ENCODE assay signal across 19 cellular contexts in genomic region chr2:113179446-113180045, GRCh38. TPM values are rescaled to one million over a fixed set of nuclear protein-coding genes. Genes with fewer than 3 reads are reported as not detected.
DNase-seq lines count a peak whose midpoint lies in the region; ATAC-seq, FAIRE-seq and TF ChIP-seq lines count a peak whose summit lies in the region.
"Had no signal": no experiment of that assay in that cellular context is flagged by ENCODE, and none has a peak within 500 bp of the region (broad histone marks: within the 10 kb centered on the region; RNA-seq: fewer than 3 reads in every experiment).

No MANE protein-coding gene starts in this region.

- 99% methylated on average over 8 of the region's 8 CpGs for WGBS in GM12878 (ENCODE audit: insufficient coverage, insufficient replicate concordance, low lambda C conversion rate, missing lambda C conversion rate)
- WGBS in spleen, 5 donors = 93 to 98% (median 93%) methylated on average over 8 of the region's 8 CpGs
- 91 to 93% (median 92%) methylated on average over 8 of the region's 8 CpGs for WGBS in psoas muscle, 3 donors

- H2AFZ ChIP-seq in OCI-LY1 (ENCODE audit: low read length) = no peak overlapping the region
- H2AFZ ChIP-seq in GM12878 (ENCODE audit: control insufficient read depth, low read depth, low read length) = no peak overlapping the region

- no peak overlapping the region for H3K9ac ChIP-seq in OCI-LY1 (ENCODE audit: low read length)
- H3K9ac ChIP-seq in GM12878 (ENCODE audit: control insufficient read depth, insufficient read depth, low read length) = no peak overlapping the region

- TF ChIP-seq EP300 in GM12878 (IDR thresholded peaks at IDR 0.05; ENCODE audit: borderline replicate concordance in 1 of 2, control insufficient read depth in 1 of 2, low read depth in 2 of 2, low read length in 2 of 2) = no peak

- H3K79me2 ChIP-seq in OCI-LY1 (ENCODE audit: insufficient read depth, low read length) = peaks cover 5% of the 10 kb centered on the region; the same call in 1 of the 2 replicates
- peaks cover 87% of the 10 kb centered on the region for H3K79me2 ChIP-seq in GM12878 (ENCODE audit: control insufficient read depth, insufficient read depth, low read length)

- no peak for TF ChIP-seq CTCF in OCI-LY1 (IDR thresholded peaks at IDR 0.05; ENCODE audit: low read length)
- TF ChIP-seq CTCF in GM12878 (IDR thresholded peaks at IDR 0.05 in 2 of 3, conservative IDR thresholded peaks at IDR 0.05 in 1 of 3; ENCODE audit: control insufficient read depth in 2 of 3, extremely low read depth in 1 of 3, insufficient read depth in 1 of 3, low read depth in 3 of 3, low read length in 3 of 3) = no peak
- TF ChIP-seq CTCF in spleen (IDR thresholded peaks at IDR 0.05 in 8 of 11, conservative IDR thresholded peaks at IDR 0.05 in 3 of 11) = no peak
- no peak for TF ChIP-seq CTCF in psoas muscle (IDR thresholded peaks at IDR 0.05)

- peaks cover 47% of the 10 kb centered on the region for H3K4me1 ChIP-seq in OCI-LY1 (ENCODE audit: insufficient read depth, low read length, severe bottlenecking)
- peaks cover 33% of the 10 kb centered on the region for H3K4me1 ChIP-seq in GM12878 (ENCODE audit: control insufficient read depth, insufficient read depth, low read length)
- H3K4me1 ChIP-seq in spleen = peaks cover 53 to 100% (median 92%) of the 10 kb centered on the region in 6 donors
- no peaks in the 10 kb centered on the region for H3K4me1 ChIP-seq in psoas muscle
- H3K4me1 ChIP-seq: foreskin keratinocyte had no signal

- H3K4me3 ChIP-seq in OCI-LY1 (ENCODE audit: low read depth, low read length, poor library complexity, severe bottlenecking) (no peak overlapping the region), GM12878 (no peak overlapping the region), spleen (no peak overlapping the region), psoas muscle (no peak overlapping the region)
- H3K4me3 ChIP-seq: body of pancreas had no signal

- H4K20me1 ChIP-seq in OCI-LY1 (ENCODE audit: insufficient read depth, low read length) = no peaks in the 10 kb centered on the region
- peaks cover 26% of the 10 kb centered on the region for H4K20me1 ChIP-seq in GM12878 (ENCODE audit: control insufficient read depth, insufficient read depth)

- intact Hi-C loops in GM12878 (cut with micrococcal nuclease; ENCODE audit: unreplicated experiment) = no loop called here
- intact Hi-C loops in spleen (cut with DNase I; ENCODE audit: low total_unique reads) = no loop called here
- intact Hi-C loops in psoas muscle (cut with DNase I) = no loop called here

- no TSS peak for BruUV-seq in GM12878 (replicated peaks; lab: Mats Ljungman, UMichigan)

- RAD21 ChIA-PET in GM12878 (lab: Charles Lee; ENCODE audit: unreplicated experiment) = interaction anchor here (1.1 to 1.6 kb wide), 3 partner anchors 41 to 97 kb away, joined by 3 to 11 read pairs (median 5); no protein-coding TSS in a partner anchor

- TF ChIP-seq POLR2A in GM12878 (IDR thresholded peaks at IDR 0.05; ENCODE audit: low read depth, low read length) (no peak), spleen (IDR thresholded peaks at IDR 0.05) (no peak)

- H3K36me3 ChIP-seq in OCI-LY1 (ENCODE audit: insufficient read depth, low read length) (peaks cover 49% of the 10 kb centered on the region; the same call in 1 of the 2 replicates), GM12878 (ENCODE audit: control insufficient read depth in 2 of 2, insufficient read depth in 2 of 2, low read length in 1 of 2) (peaks cover 17 to 25% of the 10 kb centered on the region in 2 experiments), spleen (peaks cover 0 to 55% (median 17%) of the 10 kb centered on the region in 6 donors), psoas muscle (ENCODE audit: insufficient read depth in 1 of 2, low read depth in 1 of 2) (no peaks in the 10 kb centered on the region)

- H3K27me3 ChIP-seq in OCI-LY1 (ENCODE audit: insufficient read depth, low read length) = no peaks in the 10 kb centered on the region
- no peaks in the 10 kb centered on the region for H3K27me3 ChIP-seq in GM12878 (replicated peaks in 1 of 2; ENCODE audit: control insufficient read depth in 2 of 2, insufficient read depth in 2 of 2, low read length in 1 of 2)
- no peaks in the 10 kb centered on the region for H3K27me3 ChIP-seq in spleen (replicated peaks in 1 of 7)
- H3K27me3 ChIP-seq in psoas muscle (ENCODE audit: insufficient read depth in 3 of 3, low read length in 2 of 3) = no peaks in the 10 kb centered on the region
- H3K27me3 ChIP-seq: body of pancreas, foreskin keratinocyte had no signal

- no peak overlapping the region for H3K27ac ChIP-seq in OCI-LY1 (ENCODE audit: low read depth, low read length, poor library complexity, severe bottlenecking)
- no peak overlapping the region; the same call in 1 of the 2 replicates for H3K27ac ChIP-seq in GM12878 (ENCODE audit: control insufficient read depth, insufficient read depth)
- peak overlapping the region in 3 of 8 donors; percentile 75 to 87 (median 86) for H3K27ac ChIP-seq in spleen
- H3K27ac ChIP-seq in psoas muscle = no peak overlapping the region
- H3K27ac ChIP-seq: body of pancreas, foreskin keratinocyte had no signal

- SMC1A ChIA-PET in GM12878 (lab: Charles Lee; ENCODE audit: uncharacterized antibody, unreplicated experiment) = interaction anchor here (1.0 to 1.7 kb wide), 3 partner anchors 14 to 42 kb away, joined by 3 to 11 read pairs (median 4); no protein-coding TSS in a partner anchor

- CTCF ChIA-PET in GM12878 (lab: Yijun Ruan, JAX) = interaction anchor here (1.3 to 13.8 kb wide), 4 partner anchors 7 to 42 kb away, joined by 3 to 195 read pairs (median 17); no protein-coding TSS in a partner anchor

- peak; percentile 13 for DNase-seq in activated T-cell treated with anti-CD3 and anti-CD28 coated beads, Interleukin-2, amount 50 U/mL, for 1 hour
- no peak for DNase-seq in activated T-cell treated with anti-CD3 and anti-CD28 coated beads, Interleukin-2, amount 50 U/mL, for 48 hours
- DNase-seq in GM12878 (ENCODE audit: low read depth, low spot score) = no peak
- DNase-seq in spleen = peak; percentile 34
- no peak for DNase-seq in psoas muscle
- DNase-seq in glomerular visceral epithelial cell (ENCODE audit: extremely low spot score) = no peak
- DNase-seq: body of pancreas, COR-L47, cortex of kidney, foreskin keratinocyte, left cardiac atrium, midbrain, NCI-H187, NCI-H446 treated with DMSO at 0.1 percent for 48 hours, nucleus accumbens, right cardiac atrium, Right ventricle myocardium superior had no signal

- in situ Hi-C loops in GM12878 (cut with MboI) = no loop called here

- no peaks in the 10 kb centered on the region for H3F3A ChIP-seq in OCI-LY1 (ENCODE audit: insufficient read depth, low read length)

- FAIRE-seq in GM12878 (lab: Jason Lieb, UNC) = no peak

- no peaks in the 10 kb centered on the region for H3K9me2 ChIP-seq in OCI-LY1 (ENCODE audit: low read depth, low read length)

- no peaks in the 10 kb centered on the region for H3K9me3 ChIP-seq in OCI-LY1 (ENCODE audit: low read length)
- no peaks in the 10 kb centered on the region for H3K9me3 ChIP-seq in GM12878 (replicated peaks; ENCODE audit: control insufficient read depth, insufficient read depth, low read length)
- H3K9me3 ChIP-seq in spleen = no peaks in the 10 kb centered on the region
- H3K9me3 ChIP-seq in psoas muscle = no peaks in the 10 kb centered on the region
- H3K9me3 ChIP-seq: body of pancreas had no signal

- peak overlapping the region; percentile 31; the same call in 1 of the 2 replicates for H3K4me2 ChIP-seq in OCI-LY1 (ENCODE audit: low read length)
- H3K4me2 ChIP-seq in GM12878 (ENCODE audit: control insufficient read depth, insufficient read depth) = peak overlapping the region; percentile 70; the same call in 1 of the 2 replicates

- POLR2A ChIA-PET in GM12878 (lab: Charles Lee) = interaction anchor here (0.6 to 1.4 kb wide), 2 partner anchors 13 to 41 kb away, joined by 3 to 7 read pairs; no protein-coding TSS in a partner anchor

- no peak for ATAC-seq in GM12878
- ATAC-seq in psoas muscle = no peak
- ATAC-seq in GM21423 (IDR thresholded peaks at IDR 0.05; ENCODE audit: unreplicated experiment) = no peak
- ATAC-seq: body of pancreas, left cardiac atrium, right cardiac atrium had no signal

- TF ChIP-seq RAD21 in GM12878 (IDR thresholded peaks at IDR 0.05; ENCODE audit: insufficient read depth, low read depth, low read length) = no peak

RNA-seq across cellular contexts. Expression of gene PSD4, which starts 5.8 kb away (rescaled TPM):
- 168 and 195 TPM in 2 replicates for total RNA-seq in GM12878 (2013; cell fraction: nucleolus; rRNA removed)
- total RNA-seq in GM12878 (2014; rRNA removed) (96.0 and 98.5 TPM in 2 replicates), GM12878 (2014; rRNA removed; fragmentation: Illumina TruSeq; extraction: Trizol) (42.6 and 42.8 TPM in 2 replicates), GM12878 (2021) (114 and 117 TPM in 2 replicates), spleen (100 to 1,000 TPM in 4 of 7 donors, 10 to 100 TPM in 3; 73.1 to 154 (median 106) TPM), psoas muscle (1 to 10 TPM in 3 of 4 donors, under 1 TPM in 1; 0.76 to 1.7 (median 1.3) TPM)
- polyA plus RNA-seq in GM12878 (2011; ENCODE audit: low read depth) = 26.5 TPM
- polyA plus RNA-seq in GM12878 (2011; rRNA removed) (13.6 and 27.4 TPM in 2 replicates), GM12878 (2014; fragmentation: Illumina TruSeq; extraction: Trizol) (20.8 and 48.3 TPM in 2 replicates), GM12878 (2014; fragmentation: Nextera tagmentation; extraction: Ambion mirVana) (1 to 10 TPM in 1 of 2 experiments, under 1 TPM in 1; 0.68 to 1.7 TPM), GM12878 (2014; rRNA removed) (47.9 and 59.7 TPM in 2 replicates), GM12878 (2016; fragmentation: Nextera tagmentation; extraction: Ambion mirVana) (10 to 100 TPM; 23.7 to 25.9 TPM), spleen (10 to 100 TPM; 43.9 to 75.8 (median 74.3) TPM), psoas muscle (under 1 TPM; 0.35 to 0.87 (median 0.82) TPM)
- polyA plus RNA-seq in GM12878 (2011; cell fraction: cytosol; rRNA removed) = 29.5 and 30.9 TPM in 2 replicates
- polyA plus RNA-seq in GM12878 (2011; cell fraction: nucleus; rRNA removed) = 145 and 151 TPM in 2 replicates
- 55.8 and 60.1 TPM in 2 replicates for polyA plus RNA-seq in GM12878 (2012)
- polyA minus RNA-seq in GM12878 (2011; rRNA and poly(A)+ RNA removed) = 66.3 and 101 TPM in 2 replicates
- 29.9 and 34.2 TPM in 2 replicates for polyA minus RNA-seq in GM12878 (2011; cell fraction: cytosol; rRNA and poly(A)+ RNA removed)
- 65.5 and 85.2 TPM in 2 replicates for polyA minus RNA-seq in GM12878 (2011; cell fraction: nucleus; rRNA and poly(A)+ RNA removed)

RNA-seq across cellular contexts. Expression of gene IL1RN, which starts 52.1 kb away (rescaled TPM):
- not detected in 2 replicates for total RNA-seq in GM12878 (2013; cell fraction: nucleolus; rRNA removed)
- total RNA-seq in GM12878 (2014; rRNA removed) = not detected in 2 replicates
- not detected in 2 replicates for total RNA-seq in GM12878 (2014; rRNA removed; fragmentation: Illumina TruSeq; extraction: Trizol)
- not detected in 2 replicates for total RNA-seq in GM12878 (2021)
- not detected for polyA plus RNA-seq in GM12878 (2011; ENCODE audit: low read depth)
- 0.04 TPM in 1 of 2 replicates, not detected in the other for polyA plus RNA-seq in GM12878 (2011; rRNA removed)
- not detected in 2 replicates for polyA plus RNA-seq in GM12878 (2011; cell fraction: cytosol; rRNA removed)
- not detected in 2 replicates for polyA plus RNA-seq in GM12878 (2011; cell fraction: nucleus; rRNA removed)
- not detected in 2 replicates for polyA plus RNA-seq in GM12878 (2012)
- polyA plus RNA-seq in GM12878 (2014; fragmentation: Illumina TruSeq; extraction: Trizol) = 0.04 and 0.43 TPM in 2 replicates
- under 1 TPM in 1 of 2 experiments, not detected in 1; 0.04 TPM for polyA plus RNA-seq in GM12878 (2014; fragmentation: Nextera tagmentation; extraction: Ambion mirVana)
- polyA plus RNA-seq in GM12878 (2014; rRNA removed) = not detected in 2 replicates
- polyA plus RNA-seq in GM12878 (2016; fragmentation: Nextera tagmentation; extraction: Ambion mirVana) = not detected
- 0.59 TPM in 1 of 2 replicates, not detected in the other for polyA minus RNA-seq in GM12878 (2011; rRNA and poly(A)+ RNA removed)
- not detected in 2 replicates for polyA minus RNA-seq in GM12878 (2011; cell fraction: cytosol; rRNA and poly(A)+ RNA removed)
- polyA minus RNA-seq in GM12878 (2011; cell fraction: nucleus; rRNA and poly(A)+ RNA removed) = not detected in 2 replicates
- total RNA-seq in spleen = 10 to 100 TPM in 6 of 7 donors, 1 to 10 TPM in 1; 6.3 to 53.9 (median 21.2) TPM
- polyA plus RNA-seq in spleen = 10 to 100 TPM in 1 of 3 donors, 1 to 10 TPM in 2; 1.9 to 11.1 (median 5.9) TPM
- total RNA-seq in psoas muscle = 1 to 10 TPM in 1 of 4 donors, under 1 TPM in 2, not detected in 1; 0.19 to 2.0 (median 0.24) TPM
- polyA plus RNA-seq in psoas muscle = under 1 TPM; 0.09 to 0.53 (median 0.23) TPM

Comparison
In these comparisons a context has a peak if more than half of its experiments do, and no peak if none do; other contexts are left out.
1. DNase-seq: peak in activated T-cell treated with anti-CD3 and anti-CD28 coated beads, Interleukin-2, amount 50 U/mL, for 1 hour (single experiment) and spleen (single experiment); none in activated T-cell treated with anti-CD3 and anti-CD28 coated beads, Interleukin-2, amount 50 U/mL, for 48 hours (0 of 2), GM12878 (single experiment), psoas muscle (0 of 2) and glomerular visceral epithelial cell (single experiment).
2. RNA of gene PSD4, which starts 5.8 kb away (total RNA-seq): 73.1 to 154 TPM in spleen and 42.6 to 195 TPM in GM12878; 0.76 to 1.7 TPM in psoas muscle; every median in the first group is over 10 times any median in the second.